Comparison of ENCODE assay signal across 10 cellular contexts in genomic region chr3:131231710-131232348, GRCh38.
DNase-seq lines count a peak whose midpoint lies in the region; ATAC-seq lines count a peak whose summit lies in the region.
"Had no signal": no experiment of that assay in that cellular context is flagged by ENCODE, and none has a peak within 500 bp of the region (broad histone marks: within the 10 kb centered on the region; RNA-seq: fewer than 3 reads in every experiment).

No MANE protein-coding gene starts in this region.

- H3K4me3 ChIP-seq in skeletal muscle cell (ENCODE audit: low read depth, low read length): no peak overlapping the region
- H3K4me3 ChIP-seq: body of pancreas, left lung had no signal

- no peak for ATAC-seq in HG03095 (IDR thresholded peaks at IDR 0.05; ENCODE audit: unreplicated experiment)
- ATAC-seq: body of pancreas, left lung had no signal

- DNase-seq in NCI-H2196 (lab: John Stamatoyannopoulos, UW; ENCODE audit: unreplicated experiment) (peak; percentile 67), NCI-H2196 treated with DMSO at 0.1 percent for 48 hours (lab: John Stamatoyannopoulos, UW; ENCODE audit: unreplicated experiment) (no peak), NCI-H128 (lab: John Stamatoyannopoulos, UW; ENCODE audit: unreplicated experiment) (peak; percentile 43), astrocyte of the hippocampus (ENCODE audit: low read depth, low spot score) (peak; percentile 46), skeletal muscle cell (ENCODE audit: low read depth) (peak; percentile 45), glomerular visceral epithelial cell (ENCODE audit: extremely low spot score) (no peak)
- no peak for DNase-seq in stimulated activated naive CD4-positive, alpha-beta T cell treated with Interleukin-2 at 50 U/mL for 16 hours (lab: John Stamatoyannopoulos, UW)
- DNase-seq: body of pancreas, left lung had no signal

Comparison
In these comparisons a context has a peak if more than half of its experiments do, and no peak if none do; other contexts are left out.
1. DNase-seq: peak in NCI-H2196 (single experiment), NCI-H128 (single experiment), astrocyte of the hippocampus (single experiment) and skeletal muscle cell (single experiment); none in NCI-H2196 treated with DMSO at 0.1 percent for 48 hours (single experiment), stimulated activated naive CD4-positive, alpha-beta T cell treated with Interleukin-2 at 50 U/mL for 16 hours (single experiment) and glomerular visceral epithelial cell (single experiment).